ENCODE assay signal across 8 cellular contexts in the genomic region with DNA sequence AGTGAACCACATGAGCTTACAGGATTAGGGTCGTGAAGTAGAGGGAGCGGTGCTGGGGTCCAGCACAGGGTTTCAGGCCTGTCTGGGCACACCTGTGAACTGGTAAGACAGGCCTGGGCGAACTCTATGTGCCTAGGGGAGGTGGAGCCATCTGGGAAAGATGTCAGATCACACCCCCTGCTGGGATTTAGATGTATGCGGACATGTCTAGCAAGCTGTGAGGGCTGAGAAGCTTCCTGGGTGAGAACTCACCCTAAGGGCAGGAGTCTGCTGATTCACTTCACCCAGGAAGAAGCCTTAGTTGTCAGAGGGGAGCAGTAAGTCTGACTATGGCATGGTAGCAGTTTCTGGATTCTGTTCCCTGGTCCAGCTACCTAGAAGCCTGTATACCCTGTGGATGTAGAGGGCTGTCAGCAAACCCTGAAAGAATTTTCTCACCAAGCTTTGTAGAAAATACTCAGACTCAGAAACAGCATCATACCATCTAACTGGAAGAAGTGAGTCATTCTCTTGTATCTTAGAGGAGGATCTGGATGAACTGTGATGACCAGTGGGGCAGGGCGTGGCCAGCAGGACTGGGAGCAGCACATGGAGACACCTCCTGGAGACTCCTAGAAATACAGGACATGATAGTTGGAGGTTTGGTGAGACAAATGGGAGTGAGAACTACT. TPM values are rescaled to one million over a fixed set of nuclear protein-coding genes. Genes with fewer than 3 reads are reported as not detected.
DNase-seq lines count a peak whose midpoint lies in the region; ATAC-seq, FAIRE-seq and TF ChIP-seq lines count a peak whose summit lies in the region.

No MANE protein-coding gene starts in this region.

- peak overlapping the region; percentile 33 for H3K27ac Mint-ChIP-seq in activated naive CD8-positive, alpha-beta T cell treated with anti-CD3 and anti-CD28 coated beads, Interleukin-2, amount 50 U/mL, for 24 hours

- intact Hi-C loops in A673 (cut with micrococcal nuclease; ENCODE audit: unreplicated experiment) = loop anchor here (5.0 to 10.0 kb wide), 3 partner anchors 139 to 822 kb away; a partner anchor contains a TSS

- CTCF ChIA-PET in A673 (lab: Charles Lee) = interaction anchor here (0.5 to 0.6 kb wide), 2 partner anchors 9 to 386 kb away, joined by 3 read pairs; no protein-coding TSS in a partner anchor

- H3K4me1 Mint-ChIP-seq in activated naive CD8-positive, alpha-beta T cell treated with anti-CD3 and anti-CD28 coated beads, Interleukin-2, amount 50 U/mL, for 24 hours = peaks cover 7% of the 10 kb centered on the region

- H3K36me3 Mint-ChIP-seq in activated naive CD8-positive, alpha-beta T cell treated with anti-CD3 and anti-CD28 coated beads, Interleukin-2, amount 50 U/mL, for 24 hours (ENCODE audit: low read depth) = no peaks in the 10 kb centered on the region

- H3K36me3 ChIP-seq in A673 (ENCODE audit: insufficient read depth, low read length, poor library complexity, severe bottlenecking) = no peaks in the 10 kb centered on the region
- H3K36me3 ChIP-seq in right atrium auricular region = no peaks in the 10 kb centered on the region
- H3K36me3 ChIP-seq in small intestine (ENCODE audit: control insufficient read depth in 2 of 2, insufficient read depth in 2 of 2, low read length in 2 of 2) = no peaks in the 10 kb centered on the region

- POLR2A ChIA-PET in A673 (lab: Charles Lee; ENCODE audit: low non-redundant PET) = no interaction called here

- H3K4me3 Mint-ChIP-seq in activated naive CD8-positive, alpha-beta T cell treated with anti-CD3 and anti-CD28 coated beads, Interleukin-2, amount 50 U/mL, for 24 hours = no peak overlapping the region

- ATAC-seq in activated naive CD8-positive, alpha-beta T cell treated with anti-CD3 and anti-CD28 coated beads, Interleukin-2, amount 50 U/mL, for 24 hours = peak; percentile 81
- ATAC-seq in HG02642 (IDR thresholded peaks at IDR 0.05; ENCODE audit: poor library complexity, unreplicated experiment) (no peak), HG03045 (IDR thresholded peaks at IDR 0.05; ENCODE audit: unreplicated experiment) (no peak)

- no peaks in the 10 kb centered on the region for H3K27me3 ChIP-seq in A673 (replicated peaks; ENCODE audit: insufficient read depth, low read depth, low read length, poor library complexity)
- H3K27me3 ChIP-seq in right atrium auricular region = no peaks in the 10 kb centered on the region
- no peaks in the 10 kb centered on the region for H3K27me3 ChIP-seq in small intestine (ENCODE audit: control insufficient read depth in 2 of 2, insufficient read depth in 2 of 2, low read length in 2 of 2)

- DNase-seq in A673 (ENCODE audit: low spot score) (peak; percentile 91), GM10266 (ENCODE audit: extremely low spot score) (peak; percentile 58), NCI-H226 (peak; percentile 94), right atrium auricular region (ENCODE audit: low spot score) (peak; percentile 71), small intestine (peak; percentile 26)
- DNase-seq in activated naive CD8-positive, alpha-beta T cell treated with anti-CD3 and anti-CD28 coated beads, Interleukin-2, amount 50 U/mL, for 24 hours = peak; percentile 43

- WGBS in small intestine, 3 donors = 61 to 78% (median 70%) methylated on average over 5 of the region's 5 CpGs

- H3K9me3 ChIP-seq in A673 (ENCODE audit: low read depth, low read length, poor library complexity, severe bottlenecking) (no peaks in the 10 kb centered on the region), right atrium auricular region (no peaks in the 10 kb centered on the region), small intestine (ENCODE audit: control insufficient read depth, low read depth) (no peaks in the 10 kb centered on the region)

- no TSS peak for BruUV-seq in A673 (replicated peaks; lab: Mats Ljungman, UMichigan)

- H3K4me1 ChIP-seq in A673 (ENCODE audit: insufficient read depth, low read length, poor library complexity, severe bottlenecking) (peaks cover 17% of the 10 kb centered on the region), right atrium auricular region (no peaks in the 10 kb centered on the region), small intestine (ENCODE audit: control insufficient read depth in 2 of 2, insufficient read depth in 1 of 2, low read depth in 1 of 2, low read length in 1 of 2) (no peaks in the 10 kb centered on the region)

- H3K27me3 Mint-ChIP-seq in activated naive CD8-positive, alpha-beta T cell treated with anti-CD3 and anti-CD28 coated beads, Interleukin-2, amount 50 U/mL, for 24 hours = peaks cover 2% of the 10 kb centered on the region

- TF ChIP-seq CTCF in A673 (conservative IDR thresholded peaks at IDR 0.05; ENCODE audit: low read depth, low read length) (peak; percentile 52), GM10266 (IDR thresholded peaks at IDR 0.05; ENCODE audit: control insufficient read depth, insufficient read depth, low read depth, missing control alignments) (no peak), right atrium auricular region (IDR thresholded peaks at IDR 0.05) (no peak)

- H3K27ac ChIP-seq in A673 (ENCODE audit: low read depth, low read length, poor library complexity, severe bottlenecking) = peak overlapping the region; percentile 78
- peak overlapping the region in 1 of 2 donors; percentile 10 for H3K27ac ChIP-seq in right atrium auricular region
- peak overlapping the region in 1 of 2 donors; percentile 49 for H3K27ac ChIP-seq in small intestine (ENCODE audit: low read depth in 1 of 2, low read length in 1 of 2)

- H3K9me3 Mint-ChIP-seq in activated naive CD8-positive, alpha-beta T cell treated with anti-CD3 and anti-CD28 coated beads, Interleukin-2, amount 50 U/mL, for 24 hours = no peaks in the 10 kb centered on the region

- H3K4me3 ChIP-seq in A673 (ENCODE audit: low read depth, low read length, poor library complexity, severe bottlenecking) = no peak overlapping the region
- no peak overlapping the region for H3K4me3 ChIP-seq in right atrium auricular region
- H3K4me3 ChIP-seq in small intestine (ENCODE audit: low read depth in 1 of 2, low read length in 2 of 2) = no peak overlapping the region

- no peak for FAIRE-seq in small intestine (lab: Jason Lieb, UNC)

RNA-seq across cellular contexts. Expression of a gene that starts 11.2 kb away (rescaled TPM):
- total RNA-seq in A673 (2021) = 14.2 and 18.6 TPM in 2 replicates
- 10 to 100 TPM in 1 of 2 donors, 1 to 10 TPM in 1; 7.0 to 27.1 TPM for total RNA-seq in right atrium auricular region
- 1 to 10 TPM in 2 of 3 donors, under 1 TPM in 1; 0.89 to 8.7 (median 7.0) TPM for polyA plus RNA-seq in small intestine

Comparison
In these comparisons a context has a peak if more than half of its experiments do, and no peak if none do; other contexts are left out.
1. DNase-seq: peak in every context shown above with its lines; median percentile 94 in NCI-H226; 91 in A673; 71 in right atrium auricular region; 58 in GM10266; 43 in activated naive CD8-positive, alpha-beta T cell treated with anti-CD3 and anti-CD28 coated beads, Interleukin-2, amount 50 U/mL, for 24 hours; 26 in small intestine.